In genomic region chr5:168829044-168829443, GRCh38 we compare ENCODE assay signal across 21 cellular contexts.
"Had no signal": no experiment of that assay in that cellular context is flagged by ENCODE, and none has a peak within 500 bp of the region (broad histone marks: within the 10 kb centered on the region; RNA-seq: fewer than 3 reads in every experiment).

No MANE protein-coding gene starts in this region.

- FAIRE-seq: RCC 7860 had no signal

- H3K4me3 ChIP-seq: SJCRH30, SK-N-MC had no signal

- H3K27me3 ChIP-seq: SJCRH30 had no signal

- DNase-seq: IMR-90, Karpas-422, KG1, MM.1S, NCI-H1092 treated with DMSO at 0.1 percent for 48 hours, NCI-H1436, NCI-H187, NCI-H2029, NCI-H2081 treated with DMSO at 0.1 percent for 48 hours, NCI-H2171, NCI-H226, NCI-H446, NCI-H510A, NCI-H524 treated with DMSO at 0.1 percent for 48 hours, NCI-H69, NCI-H774, RPMI8226, SHP77 treated with DMSO at 0.1 percent for 48 hours, SJCRH30 had no signal

- H3K27ac ChIP-seq: SJCRH30, SK-N-MC had no signal

- H3K36me3 ChIP-seq: SJCRH30 had no signal

- H3K4me1 ChIP-seq: SJCRH30 had no signal

- H3K9me3 ChIP-seq: SJCRH30 had no signal
